Comparison of ENCODE assay signal across 18 cellular contexts in the genomic region with DNA sequence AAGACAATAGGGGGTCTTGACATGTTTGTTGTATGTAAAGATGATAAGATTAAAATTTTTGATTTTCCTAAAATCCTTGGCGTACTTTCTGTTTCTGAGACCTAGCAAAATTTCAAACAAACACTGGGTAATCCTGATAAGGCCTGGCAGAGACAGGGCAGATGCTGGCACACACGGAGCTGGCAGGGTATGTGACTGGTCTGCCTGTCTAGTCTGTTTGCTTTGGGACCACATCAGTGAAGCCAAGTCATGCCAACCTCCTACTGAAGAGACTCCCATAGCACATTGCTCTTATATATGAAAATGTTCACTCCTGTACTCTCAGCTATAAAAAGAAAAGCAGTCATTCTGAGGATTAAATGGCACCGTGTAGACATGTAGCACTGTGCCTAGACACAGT. TPM values are rescaled to one million over a fixed set of nuclear protein-coding genes. Genes with fewer than 3 reads are reported as not detected.
A peak's percentile ranks its signal among the peaks of the same experiment; 100 is the strongest.
DNase-seq lines count a peak whose midpoint lies in the region; ATAC-seq and TF ChIP-seq lines count a peak whose summit lies in the region.
"Had no signal": no experiment of that assay in that cellular context is flagged by ENCODE, and none has a peak within 500 bp of the region (broad histone marks: within the 10 kb centered on the region; RNA-seq: fewer than 3 reads in every experiment).

No MANE protein-coding gene starts in this region.

- intact Hi-C loops in Right ventricle myocardium superior (cut with DNase I), result no loop called here

- H3K27ac ChIP-seq in hepatocyte, result no peak overlapping the region
- H3K27ac ChIP-seq: GM23248 had no signal

- no peaks in the 10 kb centered on the region for H3K79me2 ChIP-seq in hepatocyte

- no peak overlapping the region for H3K4me3 ChIP-seq in hepatocyte
- H3K4me3 ChIP-seq: GM23248 had no signal

- H2AFZ ChIP-seq in hepatocyte, result no peak overlapping the region
- H2AFZ ChIP-seq: GM23248 had no signal

- WGBS in hepatocyte (ENCODE audit: low lambda C conversion rate, missing lambda C conversion rate), result 94% methylated on average over 3 of the region's 3 CpGs

- POLR2A ChIA-PET in activated naive CD8-positive, alpha-beta T cell treated with anti-CD3 and anti-CD28 coated beads, Interleukin-2, amount 10 ng/mL, durations not matched to agents 7 days and 5 days (lab: Charles Lee), result no interaction called here

- no peaks in the 10 kb centered on the region for H3K4me1 Mint-ChIP-seq in activated naive CD8-positive, alpha-beta T cell treated with anti-CD3 and anti-CD28 coated beads, Interleukin-2, amount 10 ng/mL, durations not matched to agents 7 days and 5 days
- H3K4me1 Mint-ChIP-seq in activated naive CD8-positive, alpha-beta T cell treated with anti-CD3 and anti-CD28 coated beads, Interleukin-2, amount 50 U/mL, for 24 hours, result no peaks in the 10 kb centered on the region
- H3K4me1 Mint-ChIP-seq in T-helper 17 cell (peaks cover 19% of the 10 kb centered on the region), mesothelial cell of epicardium (peaks cover 3% of the 10 kb centered on the region)
- peaks cover 5% of the 10 kb centered on the region for H3K4me1 Mint-ChIP-seq in stimulated activated effector memory CD8-positive, alpha-beta T cell treated with anti-CD3 and anti-CD28 coated beads, Interleukin-12 subunit alpha, Interleukin-12 subunit beta, amount 100 ng/mL, for 72 hours

- no peak overlapping the region for H3K4me2 ChIP-seq in hepatocyte

- DNase-seq in activated naive CD8-positive, alpha-beta T cell treated with anti-CD3 and anti-CD28 coated beads, Interleukin-2, amount 10 ng/mL, durations not matched to agents 7 days and 5 days, result no peak
- DNase-seq in activated naive CD8-positive, alpha-beta T cell treated with anti-CD3 and anti-CD28 coated beads, Interleukin-2, amount 50 U/mL, for 24 hours, result no peak
- DNase-seq in T-helper 17 cell, result no peak
- DNase-seq in Right ventricle myocardium superior, result no peak
- no peak for DNase-seq in stimulated activated effector memory CD8-positive, alpha-beta T cell treated with anti-CD3 and anti-CD28 coated beads, Interleukin-12 subunit alpha, Interleukin-12 subunit beta, amount 100 ng/mL, for 72 hours (ENCODE audit: low spot score in 2 of 2)
- DNase-seq in mesothelial cell of epicardium (ENCODE audit: low spot score in 2 of 2, unreplicated experiment in 2 of 2), result no peak
- no peak for DNase-seq in hepatocyte (ENCODE audit: low spot score)
- no peak for DNase-seq in glomerular visceral epithelial cell (ENCODE audit: extremely low spot score)
- DNase-seq: CD4-positive, CD25-positive, alpha-beta regulatory T cell; GF-D8; GM23248; KG1; NCI-H1092 treated with DMSO at 0.1 percent for 48 hours; NCI-H187; NCI-H446; SHP77 had no signal

- no peaks in the 10 kb centered on the region for H3K9me3 Mint-ChIP-seq in activated naive CD8-positive, alpha-beta T cell treated with anti-CD3 and anti-CD28 coated beads, Interleukin-2, amount 10 ng/mL, durations not matched to agents 7 days and 5 days
- no peaks in the 10 kb centered on the region for H3K9me3 Mint-ChIP-seq in activated naive CD8-positive, alpha-beta T cell treated with anti-CD3 and anti-CD28 coated beads, Interleukin-2, amount 50 U/mL, for 24 hours
- no peaks in the 10 kb centered on the region for H3K9me3 Mint-ChIP-seq in stimulated activated effector memory CD8-positive, alpha-beta T cell treated with anti-CD3 and anti-CD28 coated beads, Interleukin-12 subunit alpha, Interleukin-12 subunit beta, amount 100 ng/mL, for 72 hours
- H3K9me3 Mint-ChIP-seq in mesothelial cell of epicardium, result no peaks in the 10 kb centered on the region
- H3K9me3 Mint-ChIP-seq: CD4-positive, CD25-positive, alpha-beta regulatory T cell had no signal

- peak overlapping the region; percentile 15 for H3K27ac Mint-ChIP-seq in activated naive CD8-positive, alpha-beta T cell treated with anti-CD3 and anti-CD28 coated beads, Interleukin-2, amount 10 ng/mL, durations not matched to agents 7 days and 5 days
- H3K27ac Mint-ChIP-seq in activated naive CD8-positive, alpha-beta T cell treated with anti-CD3 and anti-CD28 coated beads, Interleukin-2, amount 50 U/mL, for 24 hours, result no peak overlapping the region
- H3K27ac Mint-ChIP-seq in T-helper 17 cell (peak overlapping the region; percentile 45), mesothelial cell of epicardium (no peak overlapping the region)
- peak overlapping the region; percentile 57 for H3K27ac Mint-ChIP-seq in stimulated activated effector memory CD8-positive, alpha-beta T cell treated with anti-CD3 and anti-CD28 coated beads, Interleukin-12 subunit alpha, Interleukin-12 subunit beta, amount 100 ng/mL, for 72 hours
- H3K27ac Mint-ChIP-seq: CD4-positive, CD25-positive, alpha-beta regulatory T cell had no signal

- H3K27me3 ChIP-seq in hepatocyte, result no peaks in the 10 kb centered on the region

- no peak for TF ChIP-seq CTCF in mesothelial cell of epicardium (IDR thresholded peaks at IDR 0.05; ENCODE audit: unreplicated experiment)
- TF ChIP-seq CTCF in hepatocyte (IDR thresholded peaks at IDR 0.05; ENCODE audit: poor library complexity), result no peak

- H3K27me3 Mint-ChIP-seq in activated naive CD8-positive, alpha-beta T cell treated with anti-CD3 and anti-CD28 coated beads, Interleukin-2, amount 10 ng/mL, durations not matched to agents 7 days and 5 days, result no peaks in the 10 kb centered on the region
- no peaks in the 10 kb centered on the region for H3K27me3 Mint-ChIP-seq in activated naive CD8-positive, alpha-beta T cell treated with anti-CD3 and anti-CD28 coated beads, Interleukin-2, amount 50 U/mL, for 24 hours
- no peaks in the 10 kb centered on the region for H3K27me3 Mint-ChIP-seq in T-helper 17 cell
- no peaks in the 10 kb centered on the region for H3K27me3 Mint-ChIP-seq in mesothelial cell of epicardium (ENCODE audit: low read depth)
- H3K27me3 Mint-ChIP-seq: CD4-positive, CD25-positive, alpha-beta regulatory T cell had no signal

- no peaks in the 10 kb centered on the region for H3K9me2 ChIP-seq in hepatocyte (replicated peaks; ENCODE audit: insufficient read depth)

- H4K20me1 ChIP-seq in hepatocyte (ENCODE audit: insufficient read depth, poor library complexity, severe bottlenecking), result no peaks in the 10 kb centered on the region

- H3K9me3 ChIP-seq in T-helper 17 cell (ENCODE audit: control insufficient read depth, low read length, poor library complexity, severe bottlenecking), result no peaks in the 10 kb centered on the region
- H3K9me3 ChIP-seq in hepatocyte (ENCODE audit: low read depth), result no peaks in the 10 kb centered on the region

- H3K36me3 Mint-ChIP-seq in activated naive CD8-positive, alpha-beta T cell treated with anti-CD3 and anti-CD28 coated beads, Interleukin-2, amount 10 ng/mL, durations not matched to agents 7 days and 5 days, result peaks cover 11% of the 10 kb centered on the region
- peaks cover 20% of the 10 kb centered on the region for H3K36me3 Mint-ChIP-seq in activated naive CD8-positive, alpha-beta T cell treated with anti-CD3 and anti-CD28 coated beads, Interleukin-2, amount 50 U/mL, for 24 hours (ENCODE audit: low read depth)
- H3K36me3 Mint-ChIP-seq in T-helper 17 cell (ENCODE audit: low read depth) (peaks cover 5% of the 10 kb centered on the region), mesothelial cell of epicardium (peaks cover 41% of the 10 kb centered on the region)
- H3K36me3 Mint-ChIP-seq in stimulated activated effector memory CD8-positive, alpha-beta T cell treated with anti-CD3 and anti-CD28 coated beads, Interleukin-12 subunit alpha, Interleukin-12 subunit beta, amount 100 ng/mL, for 72 hours, result peaks cover 60% of the 10 kb centered on the region

- no peaks in the 10 kb centered on the region for H3K4me1 ChIP-seq in hepatocyte (ENCODE audit: insufficient read depth)

- H3K36me3 ChIP-seq in hepatocyte (replicated peaks; ENCODE audit: insufficient read depth, low read depth), result no peaks in the 10 kb centered on the region

- no peak for ATAC-seq in activated naive CD8-positive, alpha-beta T cell treated with anti-CD3 and anti-CD28 coated beads, Interleukin-2, amount 10 ng/mL, durations not matched to agents 7 days and 5 days (ENCODE audit: low read depth)
- no peak for ATAC-seq in activated naive CD8-positive, alpha-beta T cell treated with anti-CD3 and anti-CD28 coated beads, Interleukin-2, amount 50 U/mL, for 24 hours
- ATAC-seq in T-helper 17 cell (no peak), Right ventricle myocardium superior (ENCODE audit: poor library complexity) (peak; percentile 64)
- no peak for ATAC-seq in stimulated activated effector memory CD8-positive, alpha-beta T cell treated with anti-CD3 and anti-CD28 coated beads, Interleukin-12 subunit alpha, Interleukin-12 subunit beta, amount 100 ng/mL, for 72 hours
- ATAC-seq: HCT116, Panc1 had no signal

- H3K4me3 Mint-ChIP-seq in activated naive CD8-positive, alpha-beta T cell treated with anti-CD3 and anti-CD28 coated beads, Interleukin-2, amount 10 ng/mL, durations not matched to agents 7 days and 5 days, result no peak overlapping the region
- H3K4me3 Mint-ChIP-seq in activated naive CD8-positive, alpha-beta T cell treated with anti-CD3 and anti-CD28 coated beads, Interleukin-2, amount 50 U/mL, for 24 hours, result no peak overlapping the region
- no peak overlapping the region for H3K4me3 Mint-ChIP-seq in T-helper 17 cell
- no peak overlapping the region for H3K4me3 Mint-ChIP-seq in stimulated activated effector memory CD8-positive, alpha-beta T cell treated with anti-CD3 and anti-CD28 coated beads, Interleukin-12 subunit alpha, Interleukin-12 subunit beta, amount 100 ng/mL, for 72 hours
- H3K4me3 Mint-ChIP-seq in mesothelial cell of epicardium, result no peak overlapping the region
- H3K4me3 Mint-ChIP-seq: CD4-positive, CD25-positive, alpha-beta regulatory T cell had no signal

RNA-seq across cellular contexts. Expression of a gene that starts 14.1 kb away (rescaled TPM):
- 10 to 100 TPM; 41.5 to 45.1 TPM for total RNA-seq in activated naive CD8-positive, alpha-beta T cell treated with anti-CD3 and anti-CD28 coated beads, Interleukin-2, amount 10 ng/mL, durations not matched to agents 7 days and 5 days
- total RNA-seq in T-helper 17 cell (10 to 100 TPM; 29.4 to 38.5 TPM), Right ventricle myocardium superior (10.1 TPM), mesothelial cell of epicardium (16.5 to 18.3 TPM (median 17.3 TPM) in 3 replicates), hepatocyte (20.3 and 20.5 TPM in 2 replicates)
- polyA plus RNA-seq in hepatocyte, result 21.3 and 24.5 TPM in 2 replicates

Comparison
In these comparisons a context has a peak if more than half of its experiments do, and no peak if none do; other contexts are left out.
1. H3K27ac Mint-ChIP-seq: peak in activated naive CD8-positive, alpha-beta T cell treated with anti-CD3 and anti-CD28 coated beads, Interleukin-2, amount 10 ng/mL, durations not matched to agents 7 days and 5 days (single experiment), T-helper 17 cell (single experiment) and stimulated activated effector memory CD8-positive, alpha-beta T cell treated with anti-CD3 and anti-CD28 coated beads, Interleukin-12 subunit alpha, Interleukin-12 subunit beta, amount 100 ng/mL, for 72 hours (single experiment); none in activated naive CD8-positive, alpha-beta T cell treated with anti-CD3 and anti-CD28 coated beads, Interleukin-2, amount 50 U/mL, for 24 hours (single experiment) and mesothelial cell of epicardium (single experiment).